In genomic region chr3:69082805-69083204, GRCh38 we compare ENCODE assay signal across 8 cellular contexts. TPM values are rescaled to one million over a fixed set of nuclear protein-coding genes. Genes with fewer than 3 reads are reported as not detected.
DNase-seq lines count a peak whose midpoint lies in the region; ATAC-seq and TF ChIP-seq lines count a peak whose summit lies in the region.

No MANE protein-coding gene starts in this region.

- DNase-seq in ELF-1 (ENCODE audit: low read depth, low spot score) (peak; percentile 25), KBM-7 (peak; percentile 73), skeletal muscle cell (ENCODE audit: low read depth) (peak; percentile 92), PC-3 (no peak), GM23338 (ENCODE audit: low spot score) (no peak)
- peak; percentile 84 for DNase-seq in activated CD4-positive, alpha-beta T cell treated with anti-CD3 and anti-CD28 coated beads for 48 hours
- peak; percentile 41 to 50 (median 45) for DNase-seq in effector memory CD8-positive, alpha-beta T cell

- CTCF ChIA-PET in PC-3 (lab: Charles Lee), result no interaction called here

- BruUV-seq in PC-3 (replicated peaks; lab: Mats Ljungman, UMichigan), result no TSS peak

- intact Hi-C loops in PC-3 (cut with micrococcal nuclease), result no loop called here

- H3K27ac ChIP-seq in PC-3 (ENCODE audit: low read length) (no peak overlapping the region), GM23338 (ENCODE audit: low read depth) (no peak overlapping the region)

- 0 out of 2 replicates have a peak, but pooled peaks cover 4% of the 10 kb centered on the region for H4K20me1 ChIP-seq in PC-3 (ENCODE audit: low read length)
- H4K20me1 ChIP-seq in GM23338 (replicated peaks; ENCODE audit: insufficient read depth), result no peaks in the 10 kb centered on the region

- H3K27me3 Mint-ChIP-seq in effector memory CD8-positive, alpha-beta T cell, result no peaks in the 10 kb centered on the region
- no peaks in the 10 kb centered on the region for H3K27me3 Mint-ChIP-seq in GM23338 (ENCODE audit: insufficient read depth, low read depth, poor library complexity)

- H3K27me3 ChIP-seq in PC-3 (ENCODE audit: low read length) (no peaks in the 10 kb centered on the region), GM23338 (ENCODE audit: insufficient read depth) (no peaks in the 10 kb centered on the region)

- no peaks in the 10 kb centered on the region for H3K9me3 Mint-ChIP-seq in effector memory CD8-positive, alpha-beta T cell
- no peaks in the 10 kb centered on the region for H3K9me3 Mint-ChIP-seq in GM23338

- H3K9me3 ChIP-seq in PC-3 (ENCODE audit: low read length), result no peaks in the 10 kb centered on the region

- H3F3A ChIP-seq in PC-3 (ENCODE audit: low read length, unreplicated experiment), result no peaks in the 10 kb centered on the region
- no peaks in the 10 kb centered on the region for H3F3A ChIP-seq in GM23338 (replicated peaks; ENCODE audit: low read depth)

- H3K4me2 ChIP-seq in PC-3 (ENCODE audit: low read length), result no peak overlapping the region
- no peak overlapping the region for H3K4me2 ChIP-seq in GM23338

- peak overlapping the region; percentile 75 to 96 for H3K4me3 Mint-ChIP-seq in effector memory CD8-positive, alpha-beta T cell
- H3K4me3 Mint-ChIP-seq in GM23338, result no peak overlapping the region

- H3K9me2 ChIP-seq in PC-3 (replicated peaks; ENCODE audit: low read length) (no peaks in the 10 kb centered on the region), GM23338 (ENCODE audit: insufficient read depth) (no peaks in the 10 kb centered on the region)

- H2AFZ ChIP-seq in PC-3 (ENCODE audit: low read length) (no peak overlapping the region), GM23338 (no peak overlapping the region)

- H3K36me3 Mint-ChIP-seq in effector memory CD8-positive, alpha-beta T cell (ENCODE audit: insufficient read depth), result peaks cover 8% of the 10 kb centered on the region
- peaks cover under 1% of the 10 kb centered on the region; the same call in 1 of the 3 replicates for H3K36me3 Mint-ChIP-seq in GM23338 (ENCODE audit: low read depth)

- in situ Hi-C loops in KBM-7 (cut with MboI; ENCODE audit: low pct_unique_long_range_greater_than_20kb, low sequenced_read_pairs), result no loop called here

- no peak for TF ChIP-seq CTCF in PC-3 (conservative IDR thresholded peaks at IDR 0.05; ENCODE audit: low read depth, low read length)
- no peak for TF ChIP-seq CTCF in GM23338 (conservative IDR thresholded peaks at IDR 0.05; ENCODE audit: low read depth in 2 of 2)

- no peaks in the 10 kb centered on the region for H3K36me3 ChIP-seq in PC-3 (ENCODE audit: low read depth, low read length)
- H3K36me3 ChIP-seq in GM23338 (ENCODE audit: insufficient read depth), result no peaks in the 10 kb centered on the region

- peak; percentile 56 for ATAC-seq in GM21447 (IDR thresholded peaks at IDR 0.05; ENCODE audit: unreplicated experiment)
- ATAC-seq in effector memory CD8-positive, alpha-beta T cell (replicated peaks), result peak; percentile 53
- ATAC-seq in PC-3, result no peak
- no peak for ATAC-seq in GM23338

- H3K79me2 ChIP-seq in PC-3 (ENCODE audit: low read length), result peaks cover 43% of the 10 kb centered on the region
- peaks cover 24% of the 10 kb centered on the region for H3K79me2 ChIP-seq in GM23338 (replicated peaks; ENCODE audit: insufficient read depth)

- H3K4me3 ChIP-seq in skeletal muscle cell (ENCODE audit: low read depth, low read length) (no peak overlapping the region), PC-3 (ENCODE audit: low read length) (no peak overlapping the region), GM23338 (no peak overlapping the region)

- POLR2A ChIA-PET in PC-3 (lab: Charles Lee; ENCODE audit: unreplicated experiment), result no interaction called here

- peaks cover 38% of the 10 kb centered on the region for H3K4me1 ChIP-seq in PC-3 (ENCODE audit: insufficient read depth, low read length)
- peaks cover 37% of the 10 kb centered on the region for H3K4me1 ChIP-seq in GM23338 (ENCODE audit: insufficient read depth)

- no peak overlapping the region for H3K9ac ChIP-seq in PC-3 (ENCODE audit: low read length)

- H3K4me1 Mint-ChIP-seq in effector memory CD8-positive, alpha-beta T cell (ENCODE audit: low read depth in 2 of 2), result peaks cover 43 to 66% of the 10 kb centered on the region in 2 donors
- H3K4me1 Mint-ChIP-seq in GM23338, result peaks cover 44% of the 10 kb centered on the region

- peak overlapping the region; percentile 89 to 95 for H3K27ac Mint-ChIP-seq in effector memory CD8-positive, alpha-beta T cell
- no peak overlapping the region for H3K27ac Mint-ChIP-seq in GM23338

TF ChIP-seq in GM23338, 12 proteins besides CTCF, POLR2A, EP300 and RAD21 (continues in another document):
- no peak for TF ChIP-seq JUNB (IDR thresholded peaks at IDR 0.05; ENCODE audit: unreplicated experiment)
- no peak for TF ChIP-seq ETS1 (IDR thresholded peaks at IDR 0.05)
- no peak for TF ChIP-seq EZH2 (IDR thresholded peaks at IDR 0.05; ENCODE audit: low read depth, unreplicated experiment)
- TF ChIP-seq POLR2AphosphoS5 (IDR thresholded peaks at IDR 0.05; ENCODE audit: low read depth), result no peak

RNA-seq across cellular contexts. Expression of gene ARL6IP5, which starts 1.9 kb away (rescaled TPM):
- total RNA-seq in PC-3 (2014; rRNA removed), result 18.8 and 25.4 TPM in 2 replicates
- 28.8 and 35.5 TPM in 2 replicates for total RNA-seq in GM23338 (2014; rRNA removed; shearing (Covaris generic))
- polyA plus RNA-seq in GM23338 (2016; fragmentation: Nextera tagmentation; extraction: Ambion mirVana), result 36.5 and 39.8 TPM in 2 replicates

RNA-seq across cellular contexts. Expression of gene UBA3, which starts 2.6 kb away (rescaled TPM):
- 27.5 and 40.2 TPM in 2 replicates for total RNA-seq in PC-3 (2014; rRNA removed)
- total RNA-seq in GM23338 (2014; rRNA removed; shearing (Covaris generic)), result 82.5 and 85.3 TPM in 2 replicates
- 40.4 and 53.2 TPM in 2 replicates for polyA plus RNA-seq in GM23338 (2016; fragmentation: Nextera tagmentation; extraction: Ambion mirVana)

RNA-seq across cellular contexts. Expression of gene TMF1, which starts 30.7 kb away (rescaled TPM):
- total RNA-seq in PC-3 (2014; rRNA removed), result 6.4 and 7.2 TPM in 2 replicates
- total RNA-seq in GM23338 (2014; rRNA removed; shearing (Covaris generic)), result 10.4 and 15.8 TPM in 2 replicates
- 21.3 TPM in 2 replicates for polyA plus RNA-seq in GM23338 (2016; fragmentation: Nextera tagmentation; extraction: Ambion mirVana)

RNA-seq across cellular contexts. Expression of gene LMOD3, which starts 39.6 kb away (rescaled TPM):
- total RNA-seq in PC-3 (2014; rRNA removed), result not detected in 2 replicates
- not detected in 2 replicates for total RNA-seq in GM23338 (2014; rRNA removed; shearing (Covaris generic))
- 0.06 TPM in 1 of 2 replicates, not detected in the other for polyA plus RNA-seq in GM23338 (2016; fragmentation: Nextera tagmentation; extraction: Ambion mirVana)

Comparison
In these comparisons a context has a peak if more than half of its experiments do, and no peak if none do; other contexts are left out.
1. DNase-seq: peak in ELF-1 (single experiment), KBM-7 (single experiment), activated CD4-positive, alpha-beta T cell treated with anti-CD3 and anti-CD28 coated beads for 48 hours (single experiment), effector memory CD8-positive, alpha-beta T cell (3 of 3) and skeletal muscle cell (single experiment); none in PC-3 (single experiment) and GM23338 (single experiment).
2. ATAC-seq: peak in GM21447 (single experiment) and effector memory CD8-positive, alpha-beta T cell (single experiment); none in PC-3 (single experiment) and GM23338 (single experiment).